ENCODE assay signal across 26 cellular contexts in genomic region chr9:74528207-74528606, GRCh38. TPM values are rescaled to one million over a fixed set of nuclear protein-coding genes. Genes with fewer than 3 reads are reported as not detected.
A peak's percentile ranks its signal among the peaks of the same experiment; 100 is the strongest.
DNase-seq lines count a peak whose midpoint lies in the region; FAIRE-seq and TF ChIP-seq lines count a peak whose summit lies in the region.
"Had no signal": no experiment of that assay in that cellular context is flagged by ENCODE, and none has a peak within 500 bp of the region (broad histone marks: within the 10 kb centered on the region; RNA-seq: fewer than 3 reads in every experiment).

No MANE protein-coding gene starts in this region.

- TF ChIP-seq EP300 in H1 (IDR thresholded peaks at IDR 0.05; ENCODE audit: borderline replicate concordance in 1 of 2, low read depth in 2 of 2, low read length in 2 of 2), result no peak

- H2AK5ac ChIP-seq in H1 (ENCODE audit: low read depth, low read length), result no peak overlapping the region

- H2BK120ac ChIP-seq in H1 (replicated peaks; ENCODE audit: low read depth, low read length), result no peak overlapping the region

- H3K18ac ChIP-seq in H1 (ENCODE audit: extremely low read depth, low read length), result no peak overlapping the region

- no peaks in the 10 kb centered on the region for H3K9me3 ChIP-seq in H1 (ENCODE audit: insufficient read depth in 2 of 2, low read depth in 1 of 2, low read length in 1 of 2)
- H3K9me3 ChIP-seq: A549; BLaER1 treated with 17β-estradiol and CSF1 and Interleukin-3, amounts not matched to agents 10 nM and 100 nM; MG63 had no signal

- 90% methylated on average over 6 of the region's 6 CpGs; no CpG with 5 or more reads in 1 of the 2 experiments for WGBS in H1 (ENCODE audit: extremely low coverage in 1 of 2, insufficient coverage in 1 of 2, insufficient read length in 1 of 2, insufficient replicate concordance in 2 of 2, low coverage in 1 of 2, low lambda C conversion rate in 2 of 2, missing lambda C conversion rate in 1 of 2), 2 experiments

- no peak for FAIRE-seq in H1 (lab: Jason Lieb, UNC)
- FAIRE-seq: A549, GM12892, GM19239 had no signal

- no peaks in the 10 kb centered on the region for H3K27me3 ChIP-seq in H1 (replicated peaks in 1 of 4; ENCODE audit: control insufficient read depth in 3 of 4, extremely low read depth in 1 of 4, insufficient read depth in 3 of 4, low read length in 3 of 4)
- H3K27me3 ChIP-seq: BLaER1 treated with 17β-estradiol and CSF1 and Interleukin-3, amounts not matched to agents 10 nM and 100 nM; MG63 had no signal

- H3K14ac ChIP-seq in H1 (ENCODE audit: insufficient read length), result no peak overlapping the region

- H4K91ac ChIP-seq in H1 (replicated peaks; ENCODE audit: insufficient read length, low read length), result no peak overlapping the region

- DNase-seq in H4 (ENCODE audit: low spot score) (peak; percentile 35), NCI-H82 treated with DMSO at 0.1 percent for 48 hours (lab: John Stamatoyannopoulos, UW; ENCODE audit: unreplicated experiment) (peak; percentile 31), H1 (ENCODE audit: low read depth in 1 of 2, low spot score in 2 of 2) (no peak), islet precursor cell (no peak), hepatic stellate cell (ENCODE audit: low spot score) (no peak), iPS-NIHi7 (ENCODE audit: extremely low spot score) (no peak), GM10266 (ENCODE audit: extremely low spot score) (no peak)
- DNase-seq: AML-193; CD4-positive, alpha-beta T cell; GF-D8; H7; KBM-7; MG63; NCI-H1105 treated with DMSO at 0.1 percent for 48 hours; NCI-H146; NCI-H1930; NCI-H2107; NCI-H226; NCI-H510A; NCI-H748 treated with DMSO at 0.1 percent for 48 hours; NK-92 treated with Interleukin-12 subunit alpha and Interleukin-12 subunit beta, amount 100 ng/mL, for 24 hours; PC-3 had no signal

- no peak overlapping the region for H2BK15ac ChIP-seq in H1 (ENCODE audit: low read length)

- H3K9ac ChIP-seq in H1 (replicated peaks in 1 of 4; ENCODE audit: extremely low read depth in 1 of 4, low read depth in 3 of 4, low read length in 3 of 4), result no peak overlapping the region
- H3K9ac ChIP-seq: BLaER1 treated with 17β-estradiol and CSF1 and Interleukin-3, amounts not matched to agents 10 nM and 100 nM had no signal

- peaks cover 0 to 8% (median 3%) of the 10 kb centered on the region in 4 experiments; a peak in 2 of 7 replicates for H3K4me1 ChIP-seq in H1 (replicated peaks in 1 of 4; ENCODE audit: control insufficient read depth in 3 of 4, insufficient read depth in 4 of 4, low read length in 3 of 4)
- H3K4me1 ChIP-seq: A549 had no signal

- no peak overlapping the region for H3K4me3 ChIP-seq in H1 (ENCODE audit: extremely low read depth in 1 of 4, insufficient read depth in 2 of 4, low read depth in 3 of 4, low read length in 4 of 4)
- H3K4me3 ChIP-seq: A549; BLaER1 treated with 17β-estradiol and CSF1 and Interleukin-3, amounts not matched to agents 10 nM and 100 nM; MG63 had no signal

- H3K4me2 ChIP-seq in H1 (ENCODE audit: insufficient read depth in 1 of 2, low read depth in 2 of 2, low read length in 2 of 2), result no peak overlapping the region
- H3K4me2 ChIP-seq: A549; BLaER1 treated with 17β-estradiol and CSF1 and Interleukin-3, amounts not matched to agents 10 nM and 100 nM had no signal

- no peak overlapping the region for H2BK5ac ChIP-seq in H1 (ENCODE audit: low read depth, low read length)

- no peak for TF ChIP-seq RAD21 in H1 (IDR thresholded peaks at IDR 0.05 in 1 of 2, conservative IDR thresholded peaks at IDR 0.05 in 1 of 2; ENCODE audit: low read depth in 2 of 2, low read length in 2 of 2)

- H3K4ac ChIP-seq in H1 (replicated peaks; ENCODE audit: insufficient read length, low read depth, low read length), result no peak overlapping the region

- TF ChIP-seq CTCF in H1 (IDR thresholded peaks at IDR 0.05; ENCODE audit: control extremely low read depth in 1 of 3, insufficient read depth in 1 of 3, low read depth in 1 of 3, low read length in 3 of 3), result no peak
- no peak for TF ChIP-seq CTCF in GM10266 (IDR thresholded peaks at IDR 0.05; ENCODE audit: control insufficient read depth, insufficient read depth, low read depth, missing control alignments)

- H3K79me1 ChIP-seq in H1 (ENCODE audit: low read depth, low read length), result no peaks in the 10 kb centered on the region

- H4K8ac ChIP-seq in H1 (ENCODE audit: extremely low read depth, insufficient read depth, low read length), result peak overlapping the region; percentile 59; the same call in 1 of the 2 replicates

- no peak overlapping the region for H2BK12ac ChIP-seq in H1 (ENCODE audit: low read depth, low read length)

- no peak overlapping the region for H2AFZ ChIP-seq in H1 (ENCODE audit: low read length)

- no peak overlapping the region for H4K5ac ChIP-seq in H1 (ENCODE audit: insufficient read length, low read depth, low read length)

- CTCF ChIA-PET in H1 (lab: Charles Lee; ENCODE audit: partially characterized antibody), result interaction anchor here (0.8 to 2.5 kb wide), 6 partner anchors 9 to 215 kb away, joined by 3 to 9 read pairs (median 3); no protein-coding TSS in a partner anchor

- H3K79me2 ChIP-seq in H1 (ENCODE audit: control insufficient read depth in 1 of 2, insufficient read depth in 2 of 2, low read length in 2 of 2), result no peaks in the 10 kb centered on the region

- no peak overlapping the region for H2BK20ac ChIP-seq in H1 (ENCODE audit: low read length)

- H3K23ac ChIP-seq in H1 (ENCODE audit: insufficient read length), result no peak overlapping the region

- H3K23me2 ChIP-seq in H1 (ENCODE audit: low read depth, low read length), result no peaks in the 10 kb centered on the region

- H3K27ac ChIP-seq in H1 (ENCODE audit: low read depth, low read length), result no peak overlapping the region
- H3K27ac ChIP-seq: A549 had no signal

- no peaks in the 10 kb centered on the region for H3K36me3 ChIP-seq in H1 (ENCODE audit: control insufficient read depth in 2 of 4, insufficient read depth in 4 of 4, low read length in 3 of 4)
- H3K36me3 ChIP-seq: MG63 had no signal

- H4K20me1 ChIP-seq in H1 (replicated peaks in 1 of 2; ENCODE audit: control insufficient read depth in 1 of 2, insufficient read depth in 2 of 2, low read length in 2 of 2), result no peaks in the 10 kb centered on the region

- no peak for TF ChIP-seq POLR2A in H1 (IDR thresholded peaks at IDR 0.05; ENCODE audit: control extremely low read depth in 1 of 2, low read depth in 2 of 2, low read length in 2 of 2)

- POLR2A ChIA-PET in H1 (lab: Charles Lee; ENCODE audit: partially characterized antibody), result interaction anchor here (0.9 kb wide), 1 partner anchor 9 kb away, joined by 3 read pairs; no protein-coding TSS in a partner anchor

- H3K56ac ChIP-seq in H1 (replicated peaks; ENCODE audit: insufficient read length, low read depth, low read length), result no peak overlapping the region

TF ChIP-seq in H1, 55 proteins besides CTCF, POLR2A, EP300 and RAD21:
- TF ChIP-seq SUZ12 (IDR thresholded peaks at IDR 0.05; ENCODE audit: low read length), result no peak

RNA-seq across cellular contexts. Expression of gene RORB, which starts 31.1 kb away (rescaled TPM):
- total RNA-seq in H4 (2014; rRNA removed; shearing (Covaris generic)), result 1.6 and 3.0 TPM in 2 replicates
- 6.5 and 7.1 TPM in 2 replicates for total RNA-seq in H1 (2021; fragmentation: NEBNext Ultra II Directional; extraction: Animal tissue kit (Norgen Biotek cat#: 25700))
- 1.2 and 2.3 TPM in 2 replicates for polyA plus RNA-seq in H1 (2011; rRNA removed)
- polyA plus RNA-seq in H1 (2011; cell fraction: cytosol; rRNA removed), result 1.8 TPM
- 2.7 TPM for polyA plus RNA-seq in H1 (2011; cell fraction: nucleus; rRNA removed)
- 1.8 to 4.0 TPM (median 2.8 TPM) in 4 replicates for polyA plus RNA-seq in H1 (2012, experiment 1 of 2)
- polyA plus RNA-seq in H1 (2012, experiment 2 of 2), result 0.21 TPM
- polyA plus RNA-seq in H1 (2013, experiment 1 of 2), result 2.3 TPM
- polyA plus RNA-seq in H1 (2013, experiment 2 of 2), result 1.8 TPM
- polyA minus RNA-seq in H1 (2011; rRNA and poly(A)+ RNA removed), result 12.8 and 20.5 TPM in 2 replicates
- polyA minus RNA-seq in H1 (2011; cell fraction: cytosol; rRNA and poly(A)+ RNA removed), result 3.2 TPM
- 13.7 TPM for polyA minus RNA-seq in H1 (2011; cell fraction: nucleus; rRNA and poly(A)+ RNA removed)
- total RNA-seq: CD4-positive, alpha-beta T cell; PC-3 had no signal
- polyA plus RNA-seq: A549 had no signal

Comparison
In these comparisons a context has a peak if more than half of its experiments do, and no peak if none do; other contexts are left out.
1. DNase-seq: peak in H4 (single experiment) and NCI-H82 treated with DMSO at 0.1 percent for 48 hours (single experiment); none in H1 (0 of 2), islet precursor cell (single experiment), hepatic stellate cell (single experiment), iPS-NIHi7 (single experiment) and GM10266 (single experiment).